1 cellular context compared by ENCODE assay signal in the genomic region with DNA sequence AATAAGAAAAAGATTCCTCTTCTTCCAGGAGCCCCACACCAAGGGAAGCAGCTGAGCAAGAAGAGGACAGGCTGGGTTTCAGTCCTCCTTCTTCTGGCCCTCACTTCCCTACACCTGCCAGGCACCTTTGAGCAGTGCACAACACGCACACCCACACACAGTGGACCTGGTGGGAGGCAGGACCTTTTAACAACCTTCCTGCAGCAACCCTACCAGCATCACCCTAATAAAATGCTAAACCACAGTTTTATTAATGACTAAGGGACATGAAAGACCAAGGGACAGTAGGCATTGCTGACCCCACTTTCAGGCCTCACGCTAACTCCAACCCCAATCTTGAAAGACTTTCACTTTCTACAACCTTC.
TF ChIP-seq lines count a peak whose summit lies in the region.

No MANE protein-coding gene starts in this region.

TF ChIP-seq in HCT116, 20 proteins besides CTCF, POLR2A, EP300 and RAD21 (continued from another document):
- TF ChIP-seq, protein P1, sequence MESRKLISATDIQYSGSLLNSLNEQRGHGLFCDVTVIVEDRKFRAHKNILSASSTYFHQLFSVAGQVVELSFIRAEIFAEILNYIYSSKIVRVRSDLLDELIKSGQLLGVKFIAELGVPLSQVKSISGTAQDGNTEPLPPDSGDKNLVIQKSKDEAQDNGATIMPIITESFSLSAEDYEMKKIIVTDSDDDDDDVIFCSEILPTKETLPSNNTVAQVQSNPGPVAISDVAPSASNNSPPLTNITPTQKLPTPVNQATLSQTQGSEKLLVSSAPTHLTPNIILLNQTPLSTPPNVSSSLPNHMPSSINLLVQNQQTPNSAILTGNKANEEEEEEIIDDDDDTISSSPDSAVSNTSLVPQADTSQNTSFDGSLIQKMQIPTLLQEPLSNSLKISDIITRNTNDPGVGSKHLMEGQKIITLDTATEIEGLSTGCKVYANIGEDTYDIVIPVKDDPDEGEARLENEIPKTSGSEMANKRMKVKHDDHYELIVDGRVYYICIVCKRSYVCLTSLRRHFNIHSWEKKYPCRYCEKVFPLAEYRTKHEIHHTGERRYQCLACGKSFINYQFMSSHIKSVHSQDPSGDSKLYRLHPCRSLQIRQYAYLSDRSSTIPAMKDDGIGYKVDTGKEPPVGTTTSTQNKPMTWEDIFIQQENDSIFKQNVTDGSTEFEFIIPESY (IDR thresholded peaks at IDR 0.05; ENCODE audit: extremely low read depth, insufficient replicate concordance, low read length): no peak
- TF ChIP-seq, protein P2, sequence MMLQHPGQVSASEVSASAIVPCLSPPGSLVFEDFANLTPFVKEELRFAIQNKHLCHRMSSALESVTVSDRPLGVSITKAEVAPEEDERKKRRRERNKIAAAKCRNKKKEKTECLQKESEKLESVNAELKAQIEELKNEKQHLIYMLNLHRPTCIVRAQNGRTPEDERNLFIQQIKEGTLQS (IDR thresholded peaks at IDR 0.05): no peak
- TF ChIP-seq, protein P3, sequence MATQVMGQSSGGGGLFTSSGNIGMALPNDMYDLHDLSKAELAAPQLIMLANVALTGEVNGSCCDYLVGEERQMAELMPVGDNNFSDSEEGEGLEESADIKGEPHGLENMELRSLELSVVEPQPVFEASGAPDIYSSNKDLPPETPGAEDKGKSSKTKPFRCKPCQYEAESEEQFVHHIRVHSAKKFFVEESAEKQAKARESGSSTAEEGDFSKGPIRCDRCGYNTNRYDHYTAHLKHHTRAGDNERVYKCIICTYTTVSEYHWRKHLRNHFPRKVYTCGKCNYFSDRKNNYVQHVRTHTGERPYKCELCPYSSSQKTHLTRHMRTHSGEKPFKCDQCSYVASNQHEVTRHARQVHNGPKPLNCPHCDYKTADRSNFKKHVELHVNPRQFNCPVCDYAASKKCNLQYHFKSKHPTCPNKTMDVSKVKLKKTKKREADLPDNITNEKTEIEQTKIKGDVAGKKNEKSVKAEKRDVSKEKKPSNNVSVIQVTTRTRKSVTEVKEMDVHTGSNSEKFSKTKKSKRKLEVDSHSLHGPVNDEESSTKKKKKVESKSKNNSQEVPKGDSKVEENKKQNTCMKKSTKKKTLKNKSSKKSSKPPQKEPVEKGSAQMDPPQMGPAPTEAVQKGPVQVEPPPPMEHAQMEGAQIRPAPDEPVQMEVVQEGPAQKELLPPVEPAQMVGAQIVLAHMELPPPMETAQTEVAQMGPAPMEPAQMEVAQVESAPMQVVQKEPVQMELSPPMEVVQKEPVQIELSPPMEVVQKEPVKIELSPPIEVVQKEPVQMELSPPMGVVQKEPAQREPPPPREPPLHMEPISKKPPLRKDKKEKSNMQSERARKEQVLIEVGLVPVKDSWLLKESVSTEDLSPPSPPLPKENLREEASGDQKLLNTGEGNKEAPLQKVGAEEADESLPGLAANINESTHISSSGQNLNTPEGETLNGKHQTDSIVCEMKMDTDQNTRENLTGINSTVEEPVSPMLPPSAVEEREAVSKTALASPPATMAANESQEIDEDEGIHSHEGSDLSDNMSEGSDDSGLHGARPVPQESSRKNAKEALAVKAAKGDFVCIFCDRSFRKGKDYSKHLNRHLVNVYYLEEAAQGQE (IDR thresholded peaks at IDR 0.05; ENCODE audit: low read depth): no peak
- TF ChIP-seq YY1 (IDR thresholded peaks at IDR 0.05; ENCODE audit: extremely low read depth, insufficient replicate concordance, low read depth, low read length): no peak
- no peak for TF ChIP-seq POLR2AphosphoS5 (IDR thresholded peaks at IDR 0.05; ENCODE audit: low read depth, low read length)
- no peak for TF ChIP-seq SIN3A (IDR thresholded peaks at IDR 0.05; ENCODE audit: low read depth)
- TF ChIP-seq CBX3 (IDR thresholded peaks at IDR 0.05; ENCODE audit: low read depth): no peak
